ENCODE assay signal across 13 cellular contexts in genomic region chr9:5452286-5452609, GRCh38. TPM values are rescaled to one million over a fixed set of nuclear protein-coding genes. Genes with fewer than 3 reads are reported as not detected.
DNase-seq lines count a peak whose midpoint lies in the region; ATAC-seq and TF ChIP-seq lines count a peak whose summit lies in the region.
"Had no signal": no experiment of that assay in that cellular context is flagged by ENCODE, and none has a peak within 500 bp of the region (broad histone marks: within the 10 kb centered on the region; RNA-seq: fewer than 3 reads in every experiment).

No MANE protein-coding gene starts in this region.

- no peak for DNase-seq in activated naive CD4-positive, alpha-beta T cell treated with anti-CD3 and anti-CD28 coated beads, Interleukin-2, amount 10 ng/mL, durations not matched to agents 7 days and 5 days
- no peak for DNase-seq in activated naive CD4-positive, alpha-beta T cell (lab: John Stamatoyannopoulos, UW)
- no peak for DNase-seq in PC-9
- DNase-seq in effector memory CD8-positive, alpha-beta T cell = no peak
- no peak for DNase-seq in thoracic aorta (ENCODE audit: low spot score)
- DNase-seq in middle frontal gyrus (ENCODE audit: extremely low spot score, low spot score) = no peak
- DNase-seq: HCEC 1CT; NCI-H1092 treated with DMSO at 0.1 percent for 48 hours; stimulated activated CD8-positive, alpha-beta memory T cell treated with anti-CD3 and anti-CD28 coated beads, Interleukin-4, amount 100 ng/mL, for 48 hours; T-helper 9 cell had no signal

- H3K36me3 Mint-ChIP-seq in activated naive CD4-positive, alpha-beta T cell treated with anti-CD3 and anti-CD28 coated beads, Interleukin-2, amount 10 ng/mL, durations not matched to agents 7 days and 5 days = peaks cover 10% of the 10 kb centered on the region
- H3K36me3 Mint-ChIP-seq in effector memory CD8-positive, alpha-beta T cell (ENCODE audit: insufficient read depth) = peaks cover 4% of the 10 kb centered on the region

- no peaks in the 10 kb centered on the region for H3K9me3 Mint-ChIP-seq in activated naive CD4-positive, alpha-beta T cell treated with anti-CD3 and anti-CD28 coated beads, Interleukin-2, amount 10 ng/mL, durations not matched to agents 7 days and 5 days
- H3K9me3 Mint-ChIP-seq in effector memory CD8-positive, alpha-beta T cell = no peaks in the 10 kb centered on the region

- no peak for ATAC-seq in effector memory CD8-positive, alpha-beta T cell (replicated peaks)
- ATAC-seq in thoracic aorta (ENCODE audit: insufficient number of reproducible peaks, low FRiP score, low read depth) (no peak), GM18498 (IDR thresholded peaks at IDR 0.05; ENCODE audit: unreplicated experiment) (no peak), GM21447 (IDR thresholded peaks at IDR 0.05; ENCODE audit: unreplicated experiment) (no peak)

- H3F3A ChIP-seq in PC-9 (ENCODE audit: insufficient read depth, low read depth) = peaks cover 27% of the 10 kb centered on the region

- CTCF ChIA-PET in activated naive CD4-positive, alpha-beta T cell treated with anti-CD3 and anti-CD28 coated beads, Interleukin-2, amount 10 ng/mL, durations not matched to agents 7 days and 5 days (lab: Charles Lee) = interaction anchor here (1.7 kb wide), 1 partner anchor 138 kb away, joined by 7 read pairs; no protein-coding TSS in a partner anchor
- CTCF ChIA-PET in PC-9 (lab: Charles Lee) = no interaction called here

- H3K27me3 ChIP-seq in PC-9 (ENCODE audit: insufficient read depth, low read depth) = no peaks in the 10 kb centered on the region
- H3K27me3 ChIP-seq in thoracic aorta (replicated peaks; ENCODE audit: insufficient read depth) = no peaks in the 10 kb centered on the region

- TF ChIP-seq CTCF in PC-9 (conservative IDR thresholded peaks at IDR 0.05) = no peak
- no peak for TF ChIP-seq CTCF in thoracic aorta (IDR thresholded peaks at IDR 0.05)

- peak overlapping the region; percentile 89 for H3K4me3 Mint-ChIP-seq in activated naive CD4-positive, alpha-beta T cell treated with anti-CD3 and anti-CD28 coated beads, Interleukin-2, amount 10 ng/mL, durations not matched to agents 7 days and 5 days
- peak overlapping the region; percentile 91 to 94 for H3K4me3 Mint-ChIP-seq in effector memory CD8-positive, alpha-beta T cell

- H3K9me3 ChIP-seq in PC-9 (ENCODE audit: insufficient read depth, low read depth) (no peaks in the 10 kb centered on the region), thoracic aorta (no peaks in the 10 kb centered on the region)

- intact Hi-C loops in PC-9 (cut with micrococcal nuclease; ENCODE audit: unreplicated experiment) = loop anchor here (5.0 kb wide), 1 partner anchor 265 kb away; no protein-coding TSS in a partner anchor

- H3K79me2 ChIP-seq in PC-9 (ENCODE audit: low read depth) = peaks cover 50% of the 10 kb centered on the region
- H3K79me2 ChIP-seq: parathyroid adenoma had no signal

- no peaks in the 10 kb centered on the region for H4K20me1 ChIP-seq in PC-9 (ENCODE audit: insufficient read depth)

- no peaks in the 10 kb centered on the region for H3K9me2 ChIP-seq in PC-9 (ENCODE audit: insufficient read depth)

- H3K4me1 ChIP-seq in PC-9 (replicated peaks; ENCODE audit: insufficient read depth) = peaks cover 72% of the 10 kb centered on the region
- peaks cover 23 to 51% of the 10 kb centered on the region in 2 donors for H3K4me1 ChIP-seq in thoracic aorta (ENCODE audit: control insufficient read depth in 1 of 2, low read depth in 2 of 2)

- H3K4me3 ChIP-seq in PC-9 (no peak overlapping the region; the same call in 1 of the 2 replicates), thoracic aorta (no peak overlapping the region)

- no peak overlapping the region for H2AFZ ChIP-seq in PC-9
- H2AFZ ChIP-seq: parathyroid adenoma had no signal

- no TSS peak for BruUV-seq in PC-9 (replicated peaks; lab: Mats Ljungman, UMichigan)

- peak overlapping the region; percentile 86 for H3K4me2 ChIP-seq in PC-9

- H3K27ac ChIP-seq in PC-9 (peak overlapping the region; percentile 20; the same call in 1 of the 2 replicates), thoracic aorta (peak overlapping the region; percentile 59 to 75)
- H3K27ac ChIP-seq: parathyroid adenoma had no signal

- H3K4me1 Mint-ChIP-seq in activated naive CD4-positive, alpha-beta T cell treated with anti-CD3 and anti-CD28 coated beads, Interleukin-2, amount 10 ng/mL, durations not matched to agents 7 days and 5 days = peaks cover 75% of the 10 kb centered on the region
- H3K4me1 Mint-ChIP-seq in effector memory CD8-positive, alpha-beta T cell (ENCODE audit: low read depth in 2 of 2) = peaks cover 28 to 33% of the 10 kb centered on the region in 2 donors

- H3K27ac Mint-ChIP-seq in activated naive CD4-positive, alpha-beta T cell treated with anti-CD3 and anti-CD28 coated beads, Interleukin-2, amount 10 ng/mL, durations not matched to agents 7 days and 5 days = peak overlapping the region; percentile 87
- peak overlapping the region; percentile 96 to 99 for H3K27ac Mint-ChIP-seq in effector memory CD8-positive, alpha-beta T cell

- POLR2A ChIA-PET in PC-9 (lab: Charles Lee; ENCODE audit: unreplicated experiment) = no interaction called here

- 0 out of 2 replicates have a peak, but pooled peaks cover 7% of the 10 kb centered on the region for H3K36me3 ChIP-seq in PC-9 (ENCODE audit: low read depth)
- H3K36me3 ChIP-seq in thoracic aorta = no peaks in the 10 kb centered on the region

- no peaks in the 10 kb centered on the region for H3K27me3 Mint-ChIP-seq in activated naive CD4-positive, alpha-beta T cell treated with anti-CD3 and anti-CD28 coated beads, Interleukin-2, amount 10 ng/mL, durations not matched to agents 7 days and 5 days
- no peaks in the 10 kb centered on the region for H3K27me3 Mint-ChIP-seq in effector memory CD8-positive, alpha-beta T cell

RNA-seq across cellular contexts. Expression of gene CD274, which starts 1.9 kb away (rescaled TPM):
- 2.3 and 4.4 TPM in 2 replicates for total RNA-seq in PC-9 (2021)
- 1 to 10 TPM; 2.2 to 7.3 TPM for total RNA-seq in thoracic aorta

RNA-seq across cellular contexts. Expression of gene PLGRKT, which starts 14.5 kb away (rescaled TPM):
- total RNA-seq in PC-9 (2021) = 13.5 and 22.0 TPM in 2 replicates
- total RNA-seq in thoracic aorta = 1 to 10 TPM; 6.0 to 8.8 TPM

RNA-seq across cellular contexts. Expression of gene PDCD1LG2, which starts 58.1 kb away (rescaled TPM):
- total RNA-seq in PC-9 (2021) = 0.55 and 1.4 TPM in 2 replicates
- 1 to 10 TPM; 1.1 to 4.5 TPM for total RNA-seq in thoracic aorta
